Comparison of ENCODE assay signal across 8 cellular contexts in genomic region chr9:110142868-110143866, GRCh38.
DNase-seq lines count a peak whose midpoint lies in the region; ATAC-seq, FAIRE-seq and TF ChIP-seq lines count a peak whose summit lies in the region.

No MANE protein-coding gene starts in this region.

- no peaks in the 10 kb centered on the region for H3K9me3 ChIP-seq in thoracic aorta

- DNase-seq in D341Med (ENCODE audit: low spot score) (peak; percentile 67), NOMO-1 treated with dmso at 0.1 percent for 144 hours (lab: John Stamatoyannopoulos, UW; ENCODE audit: unreplicated experiment) (peak; percentile 14), epithelial cell of esophagus (ENCODE audit: low read depth) (no peak), thoracic aorta (ENCODE audit: low spot score) (no peak), urothelium cell line (ENCODE audit: low spot score) (no peak), posterior cingulate gyrus (no peak)

- no peak for FAIRE-seq in urothelium cell line (lab: Jason Lieb, UNC)

- intact Hi-C loops in posterior cingulate gyrus (cut with DNase I): no loop called here

- H3K4me1 ChIP-seq in thoracic aorta (ENCODE audit: control insufficient read depth in 1 of 2, low read depth in 2 of 2): peaks cover 32 to 82% of the 10 kb centered on the region in 2 donors

- peaks cover 7% of the 10 kb centered on the region for H3K36me3 ChIP-seq in thoracic aorta

- peak; percentile 42 for ATAC-seq in GM18873 (IDR thresholded peaks at IDR 0.05; ENCODE audit: low FRiP score, unreplicated experiment)
- ATAC-seq in HG03060 (IDR thresholded peaks at IDR 0.05; ENCODE audit: low read depth, unreplicated experiment): peak; percentile 51
- no peak for ATAC-seq in thoracic aorta (ENCODE audit: insufficient number of reproducible peaks, low FRiP score, low read depth)

- no peak overlapping the region for H3K4me3 ChIP-seq in epithelial cell of esophagus (ENCODE audit: low read length)
- H3K4me3 ChIP-seq in thoracic aorta: no peak overlapping the region

- TF ChIP-seq CTCF in epithelial cell of esophagus (IDR thresholded peaks at IDR 0.05; ENCODE audit: insufficient read depth, low read depth, low read length, missing control alignments) (peak; percentile 11), thoracic aorta (IDR thresholded peaks at IDR 0.05) (no peak)

- peak overlapping the region; percentile 19 to 29 for H3K27ac ChIP-seq in thoracic aorta

- no peaks in the 10 kb centered on the region for H3K27me3 ChIP-seq in thoracic aorta (replicated peaks; ENCODE audit: insufficient read depth)

Comparison
In these comparisons a context has a peak if more than half of its experiments do, and no peak if none do; other contexts are left out.
1. DNase-seq: peak in D341Med (single experiment) and NOMO-1 treated with dmso at 0.1 percent for 144 hours (single experiment); none in epithelial cell of esophagus (single experiment), thoracic aorta (single experiment), urothelium cell line (single experiment) and posterior cingulate gyrus (0 of 10).